ENCODE assay signal across 13 cellular contexts in genomic region chr2:181682795-181683517, GRCh38. TPM values are rescaled to one million over a fixed set of nuclear protein-coding genes. Genes with fewer than 3 reads are reported as not detected.
DNase-seq lines count a peak whose midpoint lies in the region; ATAC-seq and TF ChIP-seq lines count a peak whose summit lies in the region.
"Had no signal": no experiment of that assay in that cellular context is flagged by ENCODE, and none has a peak within 500 bp of the region (broad histone marks: within the 10 kb centered on the region; RNA-seq: fewer than 3 reads in every experiment).

No MANE protein-coding gene starts in this region.

- H3K4me3 ChIP-seq in fibroblast of mammary gland (ENCODE audit: control insufficient read depth, low read depth, low read length) (no peak overlapping the region), skeletal muscle satellite cell (ENCODE audit: low read length) (no peak overlapping the region)

- H3K36me3 Mint-ChIP-seq in T-helper 2 cell treated with Interferon-gamma antibody and Interleukin-4, amounts not matched to agents 5 μg/mL and 100 μg/mL, for 36 hours (ENCODE audit: low read depth): peaks cover 1% of the 10 kb centered on the region
- H3K36me3 Mint-ChIP-seq in T-cell: peaks cover 3% of the 10 kb centered on the region

- ATAC-seq in T-cell (replicated peaks in 1 of 4): no peak

- H3K9me3 ChIP-seq in skeletal muscle satellite cell (replicated peaks; ENCODE audit: low read length): peaks cover 3% of the 10 kb centered on the region

- POLR2A ChIA-PET in T-cell (lab: Charles Lee): no interaction called here

- H3K27me3 Mint-ChIP-seq in T-helper 2 cell treated with Interferon-gamma antibody and Interleukin-4, amounts not matched to agents 5 μg/mL and 100 μg/mL, for 36 hours (ENCODE audit: low read depth): peaks cover 94% of the 10 kb centered on the region
- peaks cover 89% of the 10 kb centered on the region in 2 donors for H3K27me3 Mint-ChIP-seq in T-cell

- H3K9ac ChIP-seq in skeletal muscle satellite cell (ENCODE audit: low read depth, low read length): no peak overlapping the region

- peaks cover 95% of the 10 kb centered on the region for H3K27me3 ChIP-seq in skeletal muscle satellite cell (ENCODE audit: control insufficient read depth, insufficient read depth, low read length)

- peaks cover 29% of the 10 kb centered on the region for H3K4me1 Mint-ChIP-seq in T-helper 2 cell treated with Interferon-gamma antibody and Interleukin-4, amounts not matched to agents 5 μg/mL and 100 μg/mL, for 36 hours (ENCODE audit: low read depth)
- peaks cover 53 to 57% (median 53%) of the 10 kb centered on the region in 3 donors for H3K4me1 Mint-ChIP-seq in T-cell

- no peaks in the 10 kb centered on the region for H3K36me3 ChIP-seq in skeletal muscle satellite cell (ENCODE audit: insufficient read depth, low read length)

- peak overlapping the region; percentile 26 for H3K27ac Mint-ChIP-seq in T-helper 2 cell treated with Interferon-gamma antibody and Interleukin-4, amounts not matched to agents 5 μg/mL and 100 μg/mL, for 36 hours
- no peak overlapping the region for H3K27ac Mint-ChIP-seq in T-cell

- peaks cover 5% of the 10 kb centered on the region for H3K9me3 Mint-ChIP-seq in T-helper 2 cell treated with Interferon-gamma antibody and Interleukin-4, amounts not matched to agents 5 μg/mL and 100 μg/mL, for 36 hours
- peaks cover 0 to 15% (median 4%) of the 10 kb centered on the region in 3 donors for H3K9me3 Mint-ChIP-seq in T-cell

- CTCF ChIA-PET in T-cell (lab: Charles Lee): no interaction called here

- no peak for TF ChIP-seq CTCF in fibroblast of mammary gland (conservative IDR thresholded peaks at IDR 0.05; ENCODE audit: control insufficient read depth, insufficient read depth, low read depth, low read length)

- DNase-seq in T-helper 2 cell treated with Interferon-gamma antibody and Interleukin-4, amounts not matched to agents 5 μg/mL and 100 μg/mL, for 36 hours (ENCODE audit: low spot score): no peak
- no peak for DNase-seq in T-helper 2 cell
- no peak for DNase-seq in T-cell
- peak; percentile 8 for DNase-seq in fibroblast of mammary gland (ENCODE audit: low read depth)
- DNase-seq in RPMI8226: no peak
- no peak for DNase-seq in activated CD4-positive, CD25-positive, alpha-beta regulatory T cell treated with anti-CD3 and anti-CD28 coated beads, Interleukin-2, amount 50 U/mL, for 72 hours
- DNase-seq in HT-29 (ENCODE audit: low spot score): no peak
- DNase-seq: anterior cingulate cortex, NCI-H345, SW 1271 had no signal

- H3K4me1 ChIP-seq in skeletal muscle satellite cell (ENCODE audit: control insufficient read depth, insufficient read depth, low read length): peaks cover 13% of the 10 kb centered on the region

- H3K4me2 ChIP-seq in skeletal muscle satellite cell (ENCODE audit: low read length): peak overlapping the region; percentile 70

- peak overlapping the region; percentile 16 for H3K4me3 Mint-ChIP-seq in T-helper 2 cell treated with Interferon-gamma antibody and Interleukin-4, amounts not matched to agents 5 μg/mL and 100 μg/mL, for 36 hours
- H3K4me3 Mint-ChIP-seq in T-cell: peak overlapping the region; percentile 39 to 68 (median 50)

RNA-seq across cellular contexts. Expression of gene NEUROD1, which starts 2.6 kb away (rescaled TPM):
- total RNA-seq in T-cell: not detected
- total RNA-seq in skeletal muscle satellite cell (2012; rRNA removed): not detected in 2 replicates
- not detected in 2 replicates for total RNA-seq in HT-29 (2014; rRNA removed; shearing (Covaris generic))
- total RNA-seq: glomerular endothelial cell, renal cortical epithelial cell had no signal

RNA-seq across cellular contexts. Expression of gene CERKL, which starts 26.1 kb away (rescaled TPM):
- under 1 TPM in 1 of 5 donors, not detected in 4; 0.06 TPM for total RNA-seq in T-cell
- total RNA-seq in skeletal muscle satellite cell (2012; rRNA removed): not detected in 2 replicates
- 0.20 and 0.83 TPM in 2 replicates for total RNA-seq in HT-29 (2014; rRNA removed; shearing (Covaris generic))
- total RNA-seq: glomerular endothelial cell had no signal
